8 cellular contexts compared by ENCODE assay signal in the genomic region with DNA sequence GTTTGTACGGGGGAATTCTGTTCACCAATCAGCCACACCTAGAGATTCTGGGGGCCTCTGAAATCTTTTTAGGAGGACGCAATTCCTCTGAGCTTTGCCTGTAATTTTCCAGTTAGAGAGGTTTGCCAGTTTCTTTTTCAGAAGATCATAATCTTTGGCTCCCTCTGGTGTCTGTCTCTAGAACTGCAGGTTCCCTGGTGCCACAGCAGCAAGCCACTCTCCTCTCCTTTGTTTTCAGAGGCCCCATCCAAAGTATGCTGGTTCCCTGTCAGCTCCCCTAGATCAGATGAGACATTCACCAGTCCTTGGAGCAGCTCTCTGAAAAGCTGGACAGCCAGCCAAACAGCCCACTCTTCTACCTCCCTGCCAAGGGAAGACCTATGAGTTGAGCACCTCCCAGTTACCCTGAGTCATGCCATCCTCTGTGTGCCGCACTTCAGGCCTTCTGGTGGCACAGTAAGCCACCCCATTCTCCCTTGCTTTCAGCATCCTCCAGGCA. TPM values are rescaled to one million over a fixed set of nuclear protein-coding genes. Genes with fewer than 3 reads are reported as not detected.
DNase-seq lines count a peak whose midpoint lies in the region; ATAC-seq and TF ChIP-seq lines count a peak whose summit lies in the region.

No MANE protein-coding gene starts in this region.

- H3K4me3 ChIP-seq in AG10803 (ENCODE audit: low read length) (no peak overlapping the region), HFF-Myc (replicated peaks; ENCODE audit: low read depth, low read length) (no peak overlapping the region)

- TF ChIP-seq CTCF in AG10803 (conservative IDR thresholded peaks at IDR 0.05; ENCODE audit: low read length) (peak; percentile 94), HFF-Myc (IDR thresholded peaks at IDR 0.05; ENCODE audit: low read depth, low read length, missing control alignments) (peak; percentile 84)

- ATAC-seq in GM19035 (IDR thresholded peaks at IDR 0.05; ENCODE audit: unreplicated experiment), result no peak

- DNase-seq in AG10803 (ENCODE audit: low read depth) (peak; percentile 67), HFF-Myc (ENCODE audit: extremely low read depth, low read depth) (peak; percentile 39), NCI-H774 (lab: John Stamatoyannopoulos, UW) (peak; percentile 39), lung microvascular endothelial cell (ENCODE audit: low read depth in 2 of 2) (peak; percentile 71 to 81)
- peak; percentile 82 for DNase-seq in activated CD8-positive, alpha-beta memory T cell treated with anti-CD3 and anti-CD28 coated beads for 24 hours
- DNase-seq in effector CD8-positive, alpha-beta T cell (lab: John Stamatoyannopoulos, UW), result peak; percentile 53
- DNase-seq in stimulated activated CD4-positive, alpha-beta T cell treated with anti-CD3 and anti-CD28 coated beads, TNF-alpha, amount 100 ng/mL, for 4 hours (ENCODE audit: low read depth in 3 of 3), result peak; percentile 22 to 57 (median 33)

RNA-seq across cellular contexts. Expression of a gene that starts 36.1 kb away (rescaled TPM):
- 0.20 and 0.22 TPM in 2 replicates for total RNA-seq in lung microvascular endothelial cell
